Comparison of ENCODE assay signal across 23 cellular contexts in genomic region chr10:122001698-122002097, GRCh38. TPM values are rescaled to one million over a fixed set of nuclear protein-coding genes. Genes with fewer than 3 reads are reported as not detected.
DNase-seq lines count a peak whose midpoint lies in the region; ATAC-seq and TF ChIP-seq lines count a peak whose summit lies in the region.
"Had no signal": no experiment of that assay in that cellular context is flagged by ENCODE, and none has a peak within 500 bp of the region (broad histone marks: within the 10 kb centered on the region; RNA-seq: fewer than 3 reads in every experiment).

No MANE protein-coding gene starts in this region.

- peaks cover 16% of the 10 kb centered on the region for H3K9me3 ChIP-seq in adipocyte (ENCODE audit: control insufficient read depth, low read length)
- H3K9me3 ChIP-seq in gastrocnemius medialis: no peaks in the 10 kb centered on the region
- H3K9me3 ChIP-seq: BE2C had no signal

- H3K27me3 ChIP-seq in adipocyte (replicated peaks; ENCODE audit: control insufficient read depth, insufficient read depth, low read length) (no peaks in the 10 kb centered on the region), gastrocnemius medialis (no peaks in the 10 kb centered on the region)
- H3K27me3 ChIP-seq: BE2C, BLaER1 had no signal

- intact Hi-C loops in gastrocnemius medialis (cut with DNase I; ENCODE audit: low total_unique reads): no loop called here

- ATAC-seq in gastrocnemius medialis: no peak
- no peak for ATAC-seq in activated naive CD4-positive, alpha-beta T cell treated with anti-CD3 and anti-CD28 coated beads, Interleukin-2, amount 50 U/mL, for 72 hours
- ATAC-seq: GM12878 had no signal

- DNase-seq in adipocyte (ENCODE audit: low read depth) (no peak), gastrocnemius medialis (no peak)
- DNase-seq in stimulated activated naive CD4-positive, alpha-beta T cell (lab: John Stamatoyannopoulos, UW): no peak
- no peak for DNase-seq in activated naive CD4-positive, alpha-beta T cell treated with anti-CD3 and anti-CD28 coated beads, Interleukin-2, amount 50 U/mL, for 72 hours (ENCODE audit: low spot score in 2 of 2)
- DNase-seq in activated CD4-positive, CD25-positive, alpha-beta regulatory T cell (lab: John Stamatoyannopoulos, UW): no peak
- DNase-seq: 8988T; ACHN; BE2C; C1 segment of cervical spinal cord; CD4-positive, alpha-beta memory T cell; CD4-positive, CD25-positive, alpha-beta regulatory T cell; CD8-positive, alpha-beta memory T cell; COR-L47; DMS 273 treated with DMSO at 0.1 percent for 48 hours; DMS153; DMS53; DMS79; DND-41; EL; GDM1 had no signal

- H3K9me3 Mint-ChIP-seq in activated naive CD4-positive, alpha-beta T cell treated with anti-CD3 and anti-CD28 coated beads, Interleukin-2, amount 50 U/mL, for 72 hours: peaks cover 9 to 20% of the 10 kb centered on the region in 2 donors

- H3K36me3 Mint-ChIP-seq in activated naive CD4-positive, alpha-beta T cell treated with anti-CD3 and anti-CD28 coated beads, Interleukin-2, amount 50 U/mL, for 72 hours: peaks cover 8 to 15% of the 10 kb centered on the region in 2 donors
- H3K36me3 Mint-ChIP-seq: CD14-positive monocyte; CD4-positive, alpha-beta memory T cell; CD4-positive, CD25-positive, alpha-beta regulatory T cell had no signal

- H3K27ac Mint-ChIP-seq in activated naive CD4-positive, alpha-beta T cell treated with anti-CD3 and anti-CD28 coated beads, Interleukin-2, amount 50 U/mL, for 72 hours: no peak overlapping the region
- H3K27ac Mint-ChIP-seq: CD4-positive, alpha-beta memory T cell; CD4-positive, CD25-positive, alpha-beta regulatory T cell; CD8-positive, alpha-beta memory T cell had no signal

- H3K27ac ChIP-seq in gastrocnemius medialis: peak overlapping the region; percentile 94 to 98 (median 96)
- H3K27ac ChIP-seq: BLaER1 had no signal

- H3K36me3 ChIP-seq in adipocyte (ENCODE audit: control insufficient read depth, insufficient read depth, low read length, severe bottlenecking) (no peaks in the 10 kb centered on the region), gastrocnemius medialis (no peaks in the 10 kb centered on the region)
- H3K36me3 ChIP-seq: BE2C, BLaER1 had no signal

- H3K4me3 ChIP-seq in adipocyte (ENCODE audit: low read length) (peak overlapping the region; percentile 17), gastrocnemius medialis (no peak overlapping the region)
- H3K4me3 ChIP-seq: BLaER1, GM12878 had no signal

- H3K4me1 ChIP-seq in adipocyte (ENCODE audit: control insufficient read depth, insufficient read depth, low read length) (peaks cover 13% of the 10 kb centered on the region), gastrocnemius medialis (peaks cover 26 to 46% of the 10 kb centered on the region in 2 donors)
- H3K4me1 ChIP-seq: BE2C, BLaER1 had no signal

- no peak overlapping the region for H3K9ac ChIP-seq in adipocyte (ENCODE audit: low read length)
- H3K9ac ChIP-seq: BLaER1 had no signal

- no peak for TF ChIP-seq CTCF in gastrocnemius medialis (IDR thresholded peaks at IDR 0.05 in 4 of 5, conservative IDR thresholded peaks at IDR 0.05 in 1 of 5)

- TF ChIP-seq POLR2A in gastrocnemius medialis (IDR thresholded peaks at IDR 0.05): no peak

- in situ Hi-C loops in gastrocnemius medialis (cut with MboI; ENCODE audit: low sequenced_read_pairs in 4 of 4): no loop called here

RNA-seq across cellular contexts. Expression of gene TACC2, which starts 12.7 kb away (rescaled TPM):
- 100 to 1,000 TPM; 105 to 334 (median 235) TPM for total RNA-seq in gastrocnemius medialis
- not detected for total RNA-seq in activated naive CD4-positive, alpha-beta T cell treated with anti-CD3 and anti-CD28 coated beads, Interleukin-2, amount 50 U/mL, for 72 hours
- total RNA-seq: CD4-positive, alpha-beta memory T cell; CD4-positive, CD25-positive, alpha-beta regulatory T cell; CD8-positive, alpha-beta memory T cell had no signal

RNA-seq across cellular contexts. Expression of gene NSMCE4A, which starts 26.7 kb away (rescaled TPM):
- 10 to 100 TPM; 20.1 to 37.7 (median 26.9) TPM for total RNA-seq in gastrocnemius medialis
- 10 to 100 TPM; 36.0 to 46.8 TPM for total RNA-seq in activated naive CD4-positive, alpha-beta T cell treated with anti-CD3 and anti-CD28 coated beads, Interleukin-2, amount 50 U/mL, for 72 hours

Comparison
In these comparisons a context has a peak if more than half of its experiments do, and no peak if none do; other contexts are left out.
1. RNA of gene TACC2, which starts 12.7 kb away (total RNA-seq): 105 to 334 TPM in gastrocnemius medialis; not detected in activated naive CD4-positive, alpha-beta T cell treated with anti-CD3 and anti-CD28 coated beads, Interleukin-2, amount 50 U/mL, for 72 hours; every median in the first group is over 100 times any median in the second.